ENCODE assay signal across 11 cellular contexts in the genomic region with DNA sequence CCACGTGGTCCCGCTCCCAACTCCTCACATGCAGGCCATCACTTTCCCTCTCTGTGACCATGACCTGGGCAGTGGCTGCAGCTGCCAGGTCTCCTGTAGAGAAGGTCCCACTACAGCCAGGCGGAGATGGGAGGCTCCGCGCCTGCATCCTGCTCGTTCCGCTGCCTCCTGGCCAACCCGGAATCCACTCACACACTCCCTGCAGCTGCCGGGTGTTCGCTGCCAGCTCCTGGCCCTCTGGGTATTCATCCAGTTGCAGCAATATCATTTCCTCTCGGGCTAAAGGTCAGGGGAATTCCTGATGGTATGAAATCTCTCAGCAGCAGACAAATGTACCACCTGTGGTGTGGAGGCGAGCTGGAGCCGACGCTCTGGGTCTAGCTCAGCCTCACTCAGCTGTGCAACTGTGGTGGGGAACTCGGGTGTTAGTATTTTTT.
DNase-seq lines count a peak whose midpoint lies in the region; ATAC-seq and TF ChIP-seq lines count a peak whose summit lies in the region.
"Had no signal": no experiment of that assay in that cellular context is flagged by ENCODE, and none has a peak within 500 bp of the region (broad histone marks: within the 10 kb centered on the region; RNA-seq: fewer than 3 reads in every experiment).

No MANE protein-coding gene starts in this region.

- DNase-seq in stimulated activated naive CD8-positive, alpha-beta T cell treated with anti-CD3 and anti-CD28 coated beads, Interleukin-15, Interleukin-2, amounts not matched to agents 100 U/mL and 50 U/mL, for 24 hours, result no peak
- no peak for DNase-seq in stimulated activated naive CD8-positive, alpha-beta T cell treated with anti-CD3 and anti-CD28 coated beads, Interleukin-15, amount 100 ng/mL, for 72 hours
- DNase-seq in MG63 (peak; percentile 61), kidney tubule cell (ENCODE audit: low spot score) (peak; percentile 41), aorta (no peak), foreskin fibroblast (no peak)
- DNase-seq in activated CD8-positive, alpha-beta memory T cell treated with anti-CD3 and anti-CD28 coated beads for 24 hours, result no peak
- no peak for DNase-seq in activated CD4-positive, alpha-beta T cell treated with anti-CD3 and anti-CD28 coated beads, Interleukin-2, amount 10 ng/mL, durations not matched to agents 7 days and 5 days
- DNase-seq: MM.1S, WERI-Rb-1 had no signal

- H3K27me3 ChIP-seq in MG63 (no peaks in the 10 kb centered on the region), aorta (ENCODE audit: control insufficient read depth in 1 of 2, insufficient read depth in 2 of 2, low read length in 1 of 2) (peaks cover 0 to 2% of the 10 kb centered on the region in 2 donors)
- H3K27me3 ChIP-seq: ascending aorta had no signal

- ATAC-seq in stimulated activated naive CD8-positive, alpha-beta T cell treated with anti-CD3 and anti-CD28 coated beads, Interleukin-15, Interleukin-2, amounts not matched to agents 100 U/mL and 50 U/mL, for 24 hours, result peak; percentile 32
- no peak for ATAC-seq in stimulated activated naive CD8-positive, alpha-beta T cell treated with anti-CD3 and anti-CD28 coated beads, Interleukin-15, amount 100 ng/mL, for 72 hours
- peak; percentile 59 for ATAC-seq in aorta (ENCODE audit: low FRiP score)

- no peaks in the 10 kb centered on the region for H3K9me3 ChIP-seq in MG63
- H3K9me3 ChIP-seq in aorta (ENCODE audit: control insufficient read depth, low read length), result no peaks in the 10 kb centered on the region
- H3K9me3 ChIP-seq: ascending aorta had no signal

- no peak overlapping the region for H3K27ac ChIP-seq in aorta (ENCODE audit: low read depth in 1 of 2, low read length in 2 of 2)
- H3K27ac ChIP-seq: ascending aorta, WERI-Rb-1 had no signal

- H3K4me1 Mint-ChIP-seq in stimulated activated naive CD8-positive, alpha-beta T cell treated with anti-CD3 and anti-CD28 coated beads, Interleukin-15, amount 100 ng/mL, for 72 hours, result no peaks in the 10 kb centered on the region
- H3K4me1 Mint-ChIP-seq in activated CD4-positive, alpha-beta T cell treated with anti-CD3 and anti-CD28 coated beads, Interleukin-2, amount 10 ng/mL, durations not matched to agents 7 days and 5 days, result no peaks in the 10 kb centered on the region

- POLR2A ChIA-PET in activated CD4-positive, alpha-beta T cell treated with anti-CD3 and anti-CD28 coated beads, Interleukin-2, amount 10 ng/mL, durations not matched to agents 7 days and 5 days (lab: Charles Lee), result no interaction called here

- H3K36me3 ChIP-seq in MG63 (no peaks in the 10 kb centered on the region), aorta (ENCODE audit: control insufficient read depth in 1 of 2, insufficient read depth in 2 of 2, low read length in 1 of 2) (no peaks in the 10 kb centered on the region)
- H3K36me3 ChIP-seq: ascending aorta, WERI-Rb-1 had no signal

- H3K9me3 Mint-ChIP-seq in stimulated activated naive CD8-positive, alpha-beta T cell treated with anti-CD3 and anti-CD28 coated beads, Interleukin-15, amount 100 ng/mL, for 72 hours, result no peaks in the 10 kb centered on the region
- H3K9me3 Mint-ChIP-seq in activated CD4-positive, alpha-beta T cell treated with anti-CD3 and anti-CD28 coated beads, Interleukin-2, amount 10 ng/mL, durations not matched to agents 7 days and 5 days, result no peaks in the 10 kb centered on the region

- CTCF ChIA-PET in activated CD4-positive, alpha-beta T cell treated with anti-CD3 and anti-CD28 coated beads, Interleukin-2, amount 10 ng/mL, durations not matched to agents 7 days and 5 days (lab: Charles Lee), result no interaction called here

- no peak for TF ChIP-seq CTCF in foreskin fibroblast (IDR thresholded peaks at IDR 0.05; ENCODE audit: low read depth, low read length)

- H3K27me3 Mint-ChIP-seq in stimulated activated naive CD8-positive, alpha-beta T cell treated with anti-CD3 and anti-CD28 coated beads, Interleukin-15, amount 100 ng/mL, for 72 hours, result peaks cover 12% of the 10 kb centered on the region
- peaks cover 5% of the 10 kb centered on the region for H3K27me3 Mint-ChIP-seq in activated CD4-positive, alpha-beta T cell treated with anti-CD3 and anti-CD28 coated beads, Interleukin-2, amount 10 ng/mL, durations not matched to agents 7 days and 5 days

- H3K4me3 Mint-ChIP-seq in stimulated activated naive CD8-positive, alpha-beta T cell treated with anti-CD3 and anti-CD28 coated beads, Interleukin-15, amount 100 ng/mL, for 72 hours, result no peak overlapping the region
- no peak overlapping the region for H3K4me3 Mint-ChIP-seq in activated CD4-positive, alpha-beta T cell treated with anti-CD3 and anti-CD28 coated beads, Interleukin-2, amount 10 ng/mL, durations not matched to agents 7 days and 5 days

- WGBS in aorta, 2 donors, result 75 to 76% methylated on average over 15 of the region's 15 CpGs

- no peak overlapping the region for H3K27ac Mint-ChIP-seq in stimulated activated naive CD8-positive, alpha-beta T cell treated with anti-CD3 and anti-CD28 coated beads, Interleukin-15, amount 100 ng/mL, for 72 hours
- no peak overlapping the region for H3K27ac Mint-ChIP-seq in activated CD4-positive, alpha-beta T cell treated with anti-CD3 and anti-CD28 coated beads, Interleukin-2, amount 10 ng/mL, durations not matched to agents 7 days and 5 days

- intact Hi-C loops in aorta (cut with DNase I), result no loop called here

- H3K4me1 ChIP-seq in aorta (ENCODE audit: control insufficient read depth in 1 of 2, insufficient read depth in 2 of 2, low read length in 2 of 2), result no peaks in the 10 kb centered on the region
- H3K4me1 ChIP-seq: ascending aorta had no signal

- H3K4me3 ChIP-seq in MG63 (no peak overlapping the region), aorta (ENCODE audit: low read length in 2 of 2) (no peak overlapping the region), foreskin fibroblast (ENCODE audit: low read depth in 1 of 2, low read length in 2 of 2) (no peak overlapping the region)
- H3K4me3 ChIP-seq: ascending aorta had no signal

- H3K36me3 Mint-ChIP-seq in activated CD4-positive, alpha-beta T cell treated with anti-CD3 and anti-CD28 coated beads, Interleukin-2, amount 10 ng/mL, durations not matched to agents 7 days and 5 days (ENCODE audit: low read depth), result no peaks in the 10 kb centered on the region

Comparison
In these comparisons a context has a peak if more than half of its experiments do, and no peak if none do; other contexts are left out.
1. DNase-seq: peak in MG63 (single experiment) and kidney tubule cell (single experiment); none in stimulated activated naive CD8-positive, alpha-beta T cell treated with anti-CD3 and anti-CD28 coated beads, Interleukin-15, Interleukin-2, amounts not matched to agents 100 U/mL and 50 U/mL, for 24 hours (single experiment), stimulated activated naive CD8-positive, alpha-beta T cell treated with anti-CD3 and anti-CD28 coated beads, Interleukin-15, amount 100 ng/mL, for 72 hours (0 of 2), aorta (0 of 2), foreskin fibroblast (0 of 2), activated CD8-positive, alpha-beta memory T cell treated with anti-CD3 and anti-CD28 coated beads for 24 hours (single experiment) and activated CD4-positive, alpha-beta T cell treated with anti-CD3 and anti-CD28 coated beads, Interleukin-2, amount 10 ng/mL, durations not matched to agents 7 days and 5 days (single experiment).